Comparison of ENCODE assay signal across 2 cellular contexts in the genomic region with DNA sequence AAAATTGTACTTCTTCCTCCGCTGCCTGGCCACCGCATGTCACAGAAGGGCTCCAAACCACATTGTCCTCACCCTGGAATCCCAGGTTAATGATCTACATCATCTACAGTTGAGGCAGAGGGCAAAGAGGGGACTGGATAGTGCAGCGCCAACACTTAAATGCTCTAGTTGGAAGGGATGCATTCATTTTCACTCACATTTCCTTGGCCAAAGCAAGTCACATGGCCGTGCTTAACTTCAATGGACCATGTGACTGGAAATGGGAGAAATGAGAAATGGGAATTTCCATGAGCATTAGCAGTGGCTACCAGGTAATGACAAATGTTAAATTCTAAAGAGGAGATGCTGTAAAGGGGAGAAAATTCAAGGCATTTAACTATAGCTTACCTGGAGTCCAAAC.
A peak's percentile ranks its signal among the peaks of the same experiment; 100 is the strongest.
TF ChIP-seq lines count a peak whose summit lies in the region.

No MANE protein-coding gene starts in this region.

TF ChIP-seq in HepG2, 621 proteins besides CTCF, POLR2A, EP300 and RAD21:
- TF ChIP-seq ZNF7 (CRISPR knock-in tag; IDR thresholded peaks at IDR 0.05) (peak; percentile 63; the same call in 1 of the 2 replicates), MNT (IDR thresholded peaks at IDR 0.05) (peak; percentile 81)
- TF ChIP-seq, protein P1, sequence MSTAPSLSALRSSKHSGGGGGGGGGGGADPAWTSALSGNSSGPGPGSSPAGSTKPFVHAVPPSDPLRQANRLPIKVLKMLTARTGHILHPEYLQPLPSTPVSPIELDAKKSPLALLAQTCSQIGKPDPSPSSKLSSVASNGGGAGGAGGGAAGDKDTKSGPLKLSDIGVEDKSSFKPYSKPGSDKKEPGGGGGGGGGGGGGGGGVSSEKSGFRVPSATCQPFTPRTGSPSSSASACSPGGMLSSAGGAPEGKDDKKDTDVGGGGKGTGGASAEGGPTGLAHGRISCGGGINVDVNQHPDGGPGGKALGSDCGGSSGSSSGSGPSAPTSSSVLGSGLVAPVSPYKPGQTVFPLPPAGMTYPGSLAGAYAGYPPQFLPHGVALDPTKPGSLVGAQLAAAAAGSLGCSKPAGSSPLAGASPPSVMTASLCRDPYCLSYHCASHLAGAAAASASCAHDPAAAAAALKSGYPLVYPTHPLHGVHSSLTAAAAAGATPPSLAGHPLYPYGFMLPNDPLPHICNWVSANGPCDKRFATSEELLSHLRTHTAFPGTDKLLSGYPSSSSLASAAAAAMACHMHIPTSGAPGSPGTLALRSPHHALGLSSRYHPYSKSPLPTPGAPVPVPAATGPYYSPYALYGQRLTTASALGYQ (CRISPR knock-in tag; IDR thresholded peaks at IDR 0.05) = no peak
TF ChIP-seq in HepG2: peak in this region for 2.

TF ChIP-seq in GM12878, 131 proteins besides CTCF, POLR2A, EP300 and RAD21:
- TF ChIP-seq, protein P2, sequence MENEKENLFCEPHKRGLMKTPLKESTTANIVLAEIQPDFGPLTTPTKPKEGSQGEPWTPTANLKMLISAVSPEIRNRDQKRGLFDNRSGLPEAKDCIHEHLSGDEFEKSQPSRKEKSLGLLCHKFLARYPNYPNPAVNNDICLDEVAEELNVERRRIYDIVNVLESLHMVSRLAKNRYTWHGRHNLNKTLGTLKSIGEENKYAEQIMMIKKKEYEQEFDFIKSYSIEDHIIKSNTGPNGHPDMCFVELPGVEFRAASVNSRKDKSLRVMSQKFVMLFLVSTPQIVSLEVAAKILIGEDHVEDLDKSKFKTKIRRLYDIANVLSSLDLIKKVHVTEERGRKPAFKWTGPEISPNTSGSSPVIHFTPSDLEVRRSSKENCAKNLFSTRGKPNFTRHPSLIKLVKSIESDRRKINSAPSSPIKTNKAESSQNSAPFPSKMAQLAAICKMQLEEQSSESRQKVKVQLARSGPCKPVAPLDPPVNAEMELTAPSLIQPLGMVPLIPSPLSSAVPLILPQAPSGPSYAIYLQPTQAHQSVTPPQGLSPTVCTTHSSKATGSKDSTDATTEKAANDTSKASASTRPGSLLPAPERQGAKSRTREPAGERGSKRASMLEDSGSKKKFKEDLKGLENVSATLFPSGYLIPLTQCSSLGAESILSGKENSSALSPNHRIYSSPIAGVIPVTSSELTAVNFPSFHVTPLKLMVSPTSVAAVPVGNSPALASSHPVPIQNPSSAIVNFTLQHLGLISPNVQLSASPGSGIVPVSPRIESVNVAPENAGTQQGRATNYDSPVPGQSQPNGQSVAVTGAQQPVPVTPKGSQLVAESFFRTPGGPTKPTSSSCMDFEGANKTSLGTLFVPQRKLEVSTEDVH (IDR thresholded peaks at IDR 0.05; ENCODE audit: low read depth, partially characterized antibody) = no peak
- 0 out of 2 replicates have a peak, but pooled peaks have one; percentile 16 for TF ChIP-seq RAD51 (IDR thresholded peaks at IDR 0.05)
- TF ChIP-seq SUZ12 (IDR thresholded peaks at IDR 0.05; ENCODE audit: unreplicated experiment) = no peak
